ENCODE assay signal across 13 cellular contexts in the genomic region with DNA sequence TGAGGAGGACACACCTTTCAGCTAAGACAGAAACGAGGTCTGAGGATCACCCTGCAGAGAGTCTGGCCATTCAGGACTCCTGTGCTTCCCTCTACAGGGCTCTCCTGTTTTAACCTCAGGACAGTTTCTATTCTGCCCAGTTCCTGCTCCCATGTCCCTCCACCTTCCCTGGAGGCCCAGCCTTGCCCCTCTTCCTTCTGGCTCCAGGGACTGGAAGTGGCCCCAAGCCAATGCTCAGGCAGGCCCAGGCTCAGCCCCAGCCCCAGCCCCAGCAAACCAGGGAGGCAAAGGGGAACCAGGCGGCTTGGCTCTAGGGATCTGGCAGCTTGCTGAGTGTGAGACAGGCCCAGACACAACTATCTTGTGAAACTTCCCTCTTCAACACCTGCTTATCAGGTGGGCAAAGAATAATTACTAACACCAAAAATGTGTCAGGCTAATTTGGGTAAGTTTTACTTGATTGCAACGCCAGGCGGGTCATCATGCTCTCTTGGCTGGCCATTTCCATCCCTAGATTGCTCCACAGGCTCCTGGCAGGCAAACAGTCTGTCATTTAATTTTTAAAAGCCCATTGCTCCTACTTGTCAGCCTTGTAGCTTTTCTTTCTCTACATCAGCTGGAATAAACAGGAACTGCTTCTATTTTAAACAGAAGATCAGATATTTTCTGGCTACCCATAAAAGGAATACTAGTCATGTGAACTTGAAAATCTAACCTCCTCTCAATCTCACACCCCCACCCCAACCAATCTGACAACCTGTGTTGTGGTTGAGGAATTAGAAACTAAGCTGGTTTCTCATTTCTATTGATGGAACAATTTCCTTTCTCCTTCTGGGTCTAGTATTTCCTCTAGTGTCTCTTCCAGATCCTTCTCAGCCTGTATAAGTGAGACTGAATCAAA. TPM values are rescaled to one million over a fixed set of nuclear protein-coding genes. Genes with fewer than 3 reads are reported as not detected.
A peak's percentile ranks its signal among the peaks of the same experiment; 100 is the strongest.
DNase-seq lines count a peak whose midpoint lies in the region; ATAC-seq and TF ChIP-seq lines count a peak whose summit lies in the region.
"Had no signal": no experiment of that assay in that cellular context is flagged by ENCODE, and none has a peak within 500 bp of the region (broad histone marks: within the 10 kb centered on the region; RNA-seq: fewer than 3 reads in every experiment).

No MANE protein-coding gene starts in this region.

- no peak for TF ChIP-seq CTCF in upper lobe of right lung (IDR thresholded peaks at IDR 0.05)

- H3K9me3 ChIP-seq in upper lobe of right lung = no peaks in the 10 kb centered on the region

- ATAC-seq in left cardiac atrium = peak; percentile 81 to 92
- peak; percentile 41 for ATAC-seq in upper lobe of right lung
- no peak for ATAC-seq in HG02642 (IDR thresholded peaks at IDR 0.05; ENCODE audit: poor library complexity, unreplicated experiment)

- H3K4me1 ChIP-seq in upper lobe of right lung = no peaks in the 10 kb centered on the region

- no peak overlapping the region for H3K4me3 ChIP-seq in upper lobe of right lung

- peak; percentile 25 for DNase-seq in stimulated activated CD4-positive, alpha-beta T cell treated with anti-CD3 and anti-CD28 coated beads, Interleukin-15, amount 100 ng/mL, for 24 hours
- DNase-seq in stimulated activated CD4-positive, alpha-beta T cell treated with anti-CD3 and anti-CD28 coated beads, Interleukin-4, amount 100 ng/mL, for 4 hours = no peak
- peak; percentile 56 for DNase-seq in SKM-1 (lab: John Stamatoyannopoulos, UW; ENCODE audit: unreplicated experiment)
- DNase-seq in left cardiac atrium = peak; percentile 54
- no peak for DNase-seq in upper lobe of right lung
- no peak for DNase-seq in DMS114 treated with DMSO at 0.1 percent for 48 hours (lab: John Stamatoyannopoulos, UW; ENCODE audit: unreplicated experiment)
- no peak for DNase-seq in SIG-M5 treated with dmso at 0.1 percent for 504 hours (lab: John Stamatoyannopoulos, UW; ENCODE audit: unreplicated experiment)
- DNase-seq: AML-193, midbrain, NCI-H1436 treated with DMSO at 0.1 percent for 48 hours, RPMI8226 had no signal

- intact Hi-C loops in left cardiac atrium (cut with DNase I) = loop anchor here in 1 of 2 donors (10.0 kb wide), 1 partner anchor 62 kb away; a partner anchor contains a TSS
- intact Hi-C loops in upper lobe of right lung (cut with DNase I) = no loop called here

- peaks cover 21% of the 10 kb centered on the region for H3K36me3 ChIP-seq in upper lobe of right lung

- no peaks in the 10 kb centered on the region for H3K27me3 ChIP-seq in upper lobe of right lung

- H3K27ac ChIP-seq in upper lobe of right lung = no peak overlapping the region

RNA-seq across cellular contexts. Expression of a gene that starts 33.5 kb away (rescaled TPM):
- 1 to 10 TPM; 1.1 to 4.3 TPM for total RNA-seq in left cardiac atrium
- total RNA-seq in upper lobe of right lung = 5.4 TPM
- total RNA-seq: activated CD8-positive, alpha-beta memory T cell treated with anti-CD3 and anti-CD28 coated beads for 36 hours had no signal

RNA-seq across cellular contexts. Expression of a gene that starts 33.8 kb away (rescaled TPM):
- total RNA-seq in left cardiac atrium (10 to 100 TPM; 13.3 to 15.9 TPM), upper lobe of right lung (15.8 TPM)

Comparison
In these comparisons a context has a peak if more than half of its experiments do, and no peak if none do; other contexts are left out.
1. DNase-seq: peak in stimulated activated CD4-positive, alpha-beta T cell treated with anti-CD3 and anti-CD28 coated beads, Interleukin-15, amount 100 ng/mL, for 24 hours (single experiment), SKM-1 (single experiment) and left cardiac atrium (single experiment); none in stimulated activated CD4-positive, alpha-beta T cell treated with anti-CD3 and anti-CD28 coated beads, Interleukin-4, amount 100 ng/mL, for 4 hours (0 of 2), upper lobe of right lung (single experiment), DMS114 treated with DMSO at 0.1 percent for 48 hours (single experiment) and SIG-M5 treated with dmso at 0.1 percent for 504 hours (single experiment).